8 cellular contexts compared by ENCODE assay signal in genomic region chrX:71111141-71111843, GRCh38. TPM values are rescaled to one million over a fixed set of nuclear protein-coding genes. Genes with fewer than 3 reads are reported as not detected.
DNase-seq lines count a peak whose midpoint lies in the region; ATAC-seq and TF ChIP-seq lines count a peak whose summit lies in the region.

TSS of gene IL2RG (minus strand) at chrX:71111577. CDS start at chrX:71111539, 38 bp downstream.

- H3K4me1 ChIP-seq in RWPE2 (ENCODE audit: insufficient read depth, poor library complexity, severe bottlenecking), result no peaks in the 10 kb centered on the region

- TF ChIP-seq CTCF in RWPE2 (IDR thresholded peaks at IDR 0.05; ENCODE audit: poor library complexity, severe bottlenecking), result no peak

- no peaks in the 10 kb centered on the region for H3K9me3 Mint-ChIP-seq in activated naive CD4-positive, alpha-beta T cell treated with anti-CD3 and anti-CD28 coated beads for 36 hours

- peak within 1 kb of the TSS; percentile 95 for H3K27ac Mint-ChIP-seq in activated naive CD4-positive, alpha-beta T cell treated with anti-CD3 and anti-CD28 coated beads for 36 hours

- no peak within 1 kb of the TSS for H3K27ac ChIP-seq in RWPE2 (ENCODE audit: poor library complexity, severe bottlenecking)

- H3K4me3 ChIP-seq in RWPE2 (ENCODE audit: severe bottlenecking), result no peak within 1 kb of the TSS

- ATAC-seq in GM18502 (IDR thresholded peaks at IDR 0.05; ENCODE audit: poor library complexity, unreplicated experiment) (peak; percentile 89), HG02840 (IDR thresholded peaks at IDR 0.05; ENCODE audit: low FRiP score, unreplicated experiment) (peak; percentile 83), RWPE2 (ENCODE audit: low read depth) (0 out of 3 replicates have a peak, but pooled peaks have one; percentile 23)

- no peaks in the 10 kb centered on the region for H3K36me3 ChIP-seq in RWPE2 (ENCODE audit: low read depth)

- H3K4me1 Mint-ChIP-seq in activated naive CD4-positive, alpha-beta T cell treated with anti-CD3 and anti-CD28 coated beads for 36 hours (ENCODE audit: low read depth), result peaks cover 37% of the 10 kb centered on the region

- no peaks in the 10 kb centered on the region for H3K9me3 ChIP-seq in RWPE2 (ENCODE audit: severe bottlenecking)

- intact Hi-C loops in activated naive CD4-positive, alpha-beta T cell treated with anti-CD3 and anti-CD28 coated beads for 36 hours (cut with micrococcal nuclease), result loop anchor here (1.0 to 5.0 kb wide), 9 partner anchors 8 to 1511 kb away; partner anchors contain the start of genes CXCR3, NONO, SNX12 and TAF1

- H3K27me3 ChIP-seq in RWPE2 (ENCODE audit: insufficient read depth, poor library complexity, severe bottlenecking), result no peaks in the 10 kb centered on the region

- H3K27me3 Mint-ChIP-seq in activated naive CD4-positive, alpha-beta T cell treated with anti-CD3 and anti-CD28 coated beads for 36 hours (ENCODE audit: low read depth), result no peaks in the 10 kb centered on the region

- DNase-seq in RWPE2 (ENCODE audit: low spot score) (no peak), T1000 (lab: John Stamatoyannopoulos, UW) (no peak), SK-N-DZ (ENCODE audit: low spot score) (no peak), NCI-H510A treated with DMSO at 0.1 percent for 48 hours (lab: John Stamatoyannopoulos, UW) (no peak)
- DNase-seq in activated naive CD4-positive, alpha-beta T cell treated with anti-CD3 and anti-CD28 coated beads for 36 hours, result peak; percentile 87
- DNase-seq in stimulated activated CD4-positive, alpha-beta T cell treated with anti-CD3 and anti-CD28 coated beads, Interleukin-1b, Interleukin-23, amount 100 ng/mL, for 48 hours, result peak; percentile 81

- peaks cover 47% of the 10 kb centered on the region for H3K36me3 Mint-ChIP-seq in activated naive CD4-positive, alpha-beta T cell treated with anti-CD3 and anti-CD28 coated beads for 36 hours (ENCODE audit: low read depth)

- peak within 1 kb of the TSS; percentile 93 for H3K4me3 Mint-ChIP-seq in activated naive CD4-positive, alpha-beta T cell treated with anti-CD3 and anti-CD28 coated beads for 36 hours

- CTCF ChIA-PET in activated naive CD4-positive, alpha-beta T cell treated with anti-CD3 and anti-CD28 coated beads for 36 hours (lab: Charles Lee), result interaction anchor here (0.8 to 3.2 kb wide), 7 partner anchors 10 to 172 kb away, joined by 3 to 20 read pairs (median 7); partner anchors contain the start of gene NONO

RNA-seq across cellular contexts. Expression of gene IL2RG, which starts in this region (rescaled TPM):
- total RNA-seq in activated naive CD4-positive, alpha-beta T cell treated with anti-CD3 and anti-CD28 coated beads for 36 hours, result 100 to 1,000 TPM; 144 to 148 TPM
- polyA plus RNA-seq in SK-N-DZ (2014; cell fraction: cytosol; rRNA removed), result not detected in 2 replicates
- polyA plus RNA-seq in SK-N-DZ (2014; cell fraction: nucleus; rRNA removed), result 0.94 TPM in 1 of 2 replicates, not detected in the other

Comparison
In these comparisons a context has a peak if more than half of its experiments do, and no peak if none do; other contexts are left out.
1. ATAC-seq: peak in every context shown above with its lines; median percentile 89 in GM18502; 83 in HG02840; 23 in RWPE2.
2. DNase-seq: peak in activated naive CD4-positive, alpha-beta T cell treated with anti-CD3 and anti-CD28 coated beads for 36 hours (single experiment) and stimulated activated CD4-positive, alpha-beta T cell treated with anti-CD3 and anti-CD28 coated beads, Interleukin-1b, Interleukin-23, amount 100 ng/mL, for 48 hours (single experiment); none in RWPE2 (single experiment), T1000 (single experiment), SK-N-DZ (single experiment) and NCI-H510A treated with DMSO at 0.1 percent for 48 hours (single experiment).